ENCODE assay signal across 8 cellular contexts in the genomic region with DNA sequence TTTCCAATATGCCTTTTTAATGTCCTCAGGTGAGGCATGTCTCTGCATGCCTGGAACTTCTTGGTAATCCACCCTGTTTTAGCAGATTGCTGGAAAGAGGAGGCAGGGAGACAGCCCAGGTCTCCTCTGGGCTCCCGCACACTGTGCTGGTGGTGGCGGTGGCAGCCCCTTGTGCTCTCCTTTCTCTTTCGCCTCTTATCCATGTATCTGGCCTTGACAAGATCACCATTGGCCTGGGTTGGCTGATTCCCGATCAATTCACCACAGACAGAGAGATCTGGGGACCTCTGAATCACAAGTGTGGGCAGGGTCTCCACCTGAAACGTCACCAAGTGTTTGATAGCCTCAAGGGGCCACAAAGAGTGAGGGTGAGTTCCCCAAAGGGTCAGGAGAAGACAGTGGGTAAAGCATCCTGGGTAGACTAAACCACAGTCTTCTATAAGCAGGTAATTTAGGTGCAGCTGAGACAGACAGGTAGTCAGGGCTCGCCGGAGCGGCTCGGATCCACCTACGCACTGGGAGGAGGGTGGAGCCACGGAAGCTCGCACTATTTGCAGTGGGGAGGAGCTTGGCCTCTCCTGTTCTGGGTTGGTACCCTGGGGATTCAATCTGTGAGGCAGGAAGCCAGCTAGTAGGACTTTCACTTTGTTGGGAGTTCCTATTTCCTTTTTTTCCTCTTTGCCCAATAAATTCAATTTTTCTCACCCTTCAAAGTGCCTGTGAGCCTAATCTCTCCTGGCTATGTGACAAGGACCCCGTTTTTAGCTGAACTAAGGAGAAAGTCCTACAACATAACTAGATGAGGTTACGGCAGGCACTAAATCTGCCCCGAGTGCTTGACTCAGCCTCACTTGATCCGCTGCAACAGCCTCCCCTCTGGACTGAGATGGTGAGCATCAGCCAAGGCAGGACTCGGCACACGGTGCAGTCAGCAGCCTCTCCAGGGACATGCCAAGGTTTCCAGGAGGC. TPM values are rescaled to one million over a fixed set of nuclear protein-coding genes. Genes with fewer than 3 reads are reported as not detected.
A peak's percentile ranks its signal among the peaks of the same experiment; 100 is the strongest.
DNase-seq lines count a peak whose midpoint lies in the region; ATAC-seq and TF ChIP-seq lines count a peak whose summit lies in the region.

No MANE protein-coding gene starts in this region.

- ATAC-seq in GM21528 (IDR thresholded peaks at IDR 0.05; ENCODE audit: low FRiP score, unreplicated experiment) (peak; percentile 97), body of pancreas (peak; percentile 90)

- WGBS in body of pancreas, 2 donors, result 26% methylated on average over 18 of the region's 18 CpGs

- peaks cover 25% of the 10 kb centered on the region for H3K4me1 ChIP-seq in HUES48 (ENCODE audit: control insufficient read depth, insufficient read depth, low read length)
- peaks cover 6% of the 10 kb centered on the region for H3K4me1 ChIP-seq in body of pancreas

- DNase-seq in DMS53 treated with DMSO at 0.1 percent for 48 hours (lab: John Stamatoyannopoulos, UW; ENCODE audit: unreplicated experiment) (peak; percentile 67), SHP77 (lab: John Stamatoyannopoulos, UW) (peak; percentile 64 to 81), body of pancreas (peak; percentile 64 to 83 (median 78)), kidney glomerular epithelial cell (lab: John Stamatoyannopoulos, UW) (peak; percentile 87), inferior parietal cortex (ENCODE audit: extremely low spot score) (no peak)
- peak; percentile 40 to 52 for DNase-seq in stimulated activated CD4-positive, alpha-beta T cell treated with anti-CD3 and anti-CD28 coated beads, Interleukin-4, amount 100 ng/mL, for 48 hours (ENCODE audit: low read depth in 2 of 2)

- peak overlapping the region; percentile 66 for H3K27ac ChIP-seq in HUES48 (ENCODE audit: low read depth, low read length)
- H3K27ac ChIP-seq in body of pancreas, result peak overlapping the region in 3 of 4 donors; percentile 39 to 80 (median 45)

- TF ChIP-seq CTCF in body of pancreas (IDR thresholded peaks at IDR 0.05), result no peak

- peak in 2 of 3 donors; percentile 63 to 68 for TF ChIP-seq POLR2A in body of pancreas (IDR thresholded peaks at IDR 0.05)

- intact Hi-C loops in body of pancreas (cut with DNase I), result no loop called here

- H3K27me3 ChIP-seq in HUES48 (ENCODE audit: control insufficient read depth, insufficient read depth, low read length), result no peaks in the 10 kb centered on the region
- H3K27me3 ChIP-seq in body of pancreas, result no peaks in the 10 kb centered on the region

- H3K9me3 ChIP-seq in HUES48 (ENCODE audit: control insufficient read depth, insufficient read depth, low read length), result 0 out of 2 replicates have a peak, but pooled peaks cover 3% of the 10 kb centered on the region
- H3K9me3 ChIP-seq in body of pancreas, result no peaks in the 10 kb centered on the region

- H3K9ac ChIP-seq in HUES48 (ENCODE audit: low read depth, low read length), result peak overlapping the region; percentile 46

- H3K4me3 ChIP-seq in HUES48 (ENCODE audit: low read depth, low read length) (peak overlapping the region; percentile 5; the same call in 1 of the 2 replicates), body of pancreas (peak overlapping the region in 1 of 2 donors; percentile 33)

- no peaks in the 10 kb centered on the region for H3K36me3 ChIP-seq in HUES48 (ENCODE audit: control insufficient read depth, insufficient read depth, low read length)
- no peaks in the 10 kb centered on the region for H3K36me3 ChIP-seq in body of pancreas (replicated peaks in 1 of 2; ENCODE audit: insufficient read depth in 1 of 2, low read depth in 2 of 2)

RNA-seq across cellular contexts. Expression of a gene that starts 57.6 kb away (rescaled TPM):
- 10 to 100 TPM in 1 of 2 donors, 1 to 10 TPM in 1; 2.6 to 10.9 TPM for total RNA-seq in body of pancreas
